Comparison of ENCODE assay signal across 8 cellular contexts in genomic region chr10:119006451-119007210, GRCh38. TPM values are rescaled to one million over a fixed set of nuclear protein-coding genes. Genes with fewer than 3 reads are reported as not detected.
DNase-seq lines count a peak whose midpoint lies in the region; ATAC-seq and TF ChIP-seq lines count a peak whose summit lies in the region.

No MANE protein-coding gene starts in this region.

- intact Hi-C loops in OCI-LY7 (cut with micrococcal nuclease; ENCODE audit: unreplicated experiment): no loop called here

- POLR2A ChIA-PET in AG04450 (lab: Yijun Ruan, JAX) (interaction anchor here (0.5 to 1.7 kb wide), 6 partner anchors 13 to 252 kb away, joined by 3 to 9 read pairs (median 6); partner anchors contain the start of genes CACUL1 and NANOS1), OCI-LY7 (lab: Charles Lee) (interaction anchor here (0.6 kb wide), 1 partner anchor 1352 kb away, joined by 4 read pairs; no protein-coding TSS in a partner anchor)

- no peak for ATAC-seq in GM19328 (IDR thresholded peaks at IDR 0.05; ENCODE audit: unreplicated experiment)

- no peak overlapping the region for H3K4me3 ChIP-seq in AG04450 (ENCODE audit: low read depth, low read length)
- H3K4me3 ChIP-seq in LNCaP clone FGC (ENCODE audit: low read depth, low read length): no peak overlapping the region
- H3K4me3 ChIP-seq in OCI-LY7 (ENCODE audit: low read depth, low read length, poor library complexity, severe bottlenecking): no peak overlapping the region

- no peaks in the 10 kb centered on the region for H3K4me1 ChIP-seq in OCI-LY7 (ENCODE audit: insufficient read depth, low read length, poor library complexity, severe bottlenecking)

- H3K9me3 ChIP-seq in AG04450 (ENCODE audit: control insufficient read depth, insufficient read depth, low read length) (no peaks in the 10 kb centered on the region), OCI-LY7 (ENCODE audit: low read length) (no peaks in the 10 kb centered on the region)

- no peak overlapping the region for H3K4me2 ChIP-seq in OCI-LY7 (ENCODE audit: low read length)

- no peaks in the 10 kb centered on the region for H3K9me2 ChIP-seq in OCI-LY7 (ENCODE audit: insufficient read depth, low read length)

- H3K9me3 Mint-ChIP-seq in endothelial cell (ENCODE audit: unreplicated experiment): no peaks in the 10 kb centered on the region

- H3K79me2 ChIP-seq in OCI-LY7 (ENCODE audit: insufficient read depth, low read depth, low read length): no peaks in the 10 kb centered on the region

- H3K4me3 Mint-ChIP-seq in endothelial cell (ENCODE audit: unreplicated experiment): no peak overlapping the region

- H3K4me1 Mint-ChIP-seq in endothelial cell (ENCODE audit: unreplicated experiment): no peaks in the 10 kb centered on the region

- CTCF ChIA-PET in AG04450 (lab: Charles Lee): interaction anchor here (0.6 to 1.3 kb wide), 2 partner anchors 19 to 438 kb away, joined by 3 to 6 read pairs; no protein-coding TSS in a partner anchor
- CTCF ChIA-PET in OCI-LY7 (lab: Charles Lee; ENCODE audit: unreplicated experiment): no interaction called here

- H3K36me3 ChIP-seq in OCI-LY7 (ENCODE audit: insufficient read depth, low read length): no peaks in the 10 kb centered on the region

- TF ChIP-seq CTCF in AG04450 (IDR thresholded peaks at IDR 0.05; ENCODE audit: low read depth, low read length) (peak; percentile 15; the same call in 1 of the 2 replicates), LNCaP clone FGC (IDR thresholded peaks at IDR 0.05; ENCODE audit: control insufficient read depth, extremely low read depth, insufficient read depth) (no peak), endothelial cell (IDR thresholded peaks at IDR 0.05; ENCODE audit: unreplicated experiment) (no peak), OCI-LY7 (conservative IDR thresholded peaks at IDR 0.05; ENCODE audit: low read length) (no peak)

- BruUV-seq in OCI-LY7 (replicated peaks; lab: Mats Ljungman, UMichigan): no TSS peak

- H3K27ac ChIP-seq in AG04450 (ENCODE audit: low read depth, low read length) (peak overlapping the region; percentile 62), OCI-LY7 (ENCODE audit: low read depth, low read length, poor library complexity, severe bottlenecking) (no peak overlapping the region)

- H3K36me3 Mint-ChIP-seq in endothelial cell (ENCODE audit: low read depth, unreplicated experiment): no peaks in the 10 kb centered on the region

- H2AFZ ChIP-seq in OCI-LY7 (ENCODE audit: low read length): no peak overlapping the region

- H4K20me1 ChIP-seq in OCI-LY7 (ENCODE audit: insufficient read depth, low read length): no peaks in the 10 kb centered on the region

- DNase-seq in AG04450 (ENCODE audit: low read depth, low spot score) (peak; percentile 97), LNCaP clone FGC (ENCODE audit: low read depth) (peak; percentile 94), cerebellar cortex (ENCODE audit: low spot score) (peak; percentile 32), mucosa of gallbladder (ENCODE audit: low spot score) (peak; percentile 79), T-helper 2 cell (no peak), endothelial cell (ENCODE audit: low spot score) (no peak), OCI-LY7 (ENCODE audit: low spot score) (no peak)

- peaks cover 7% of the 10 kb centered on the region for H3K27me3 Mint-ChIP-seq in endothelial cell (ENCODE audit: unreplicated experiment)

- H3K27me3 ChIP-seq in AG04450 (ENCODE audit: control insufficient read depth, insufficient read depth, low read length): peaks cover 19% of the 10 kb centered on the region

- H3K27ac Mint-ChIP-seq in endothelial cell (ENCODE audit: unreplicated experiment): no peak overlapping the region

RNA-seq across cellular contexts. Expression of gene NANOS1, which starts 22.9 kb away (rescaled TPM):
- 0.58 and 0.95 TPM in 2 replicates for polyA plus RNA-seq in AG04450 (2011; rRNA removed)
- 0.13 and 0.32 TPM in 2 replicates for polyA minus RNA-seq in AG04450 (2011; rRNA and poly(A)+ RNA removed)
- 0.60 TPM for total RNA-seq in mucosa of gallbladder
- total RNA-seq in endothelial cell (ENCODE audit: unreplicated experiment): 1.2 TPM
- total RNA-seq in OCI-LY7 (2014; rRNA removed; shearing (Covaris generic)): 3.6 and 3.7 TPM in 2 replicates
- 7.5 and 8.5 TPM in 2 replicates for total RNA-seq in OCI-LY7 (2022)

Comparison
In these comparisons a context has a peak if more than half of its experiments do, and no peak if none do; other contexts are left out.
1. DNase-seq: peak in AG04450 (single experiment), LNCaP clone FGC (single experiment), cerebellar cortex (single experiment) and mucosa of gallbladder (single experiment); none in T-helper 2 cell (0 of 5), endothelial cell (single experiment) and OCI-LY7 (single experiment).